10 cellular contexts compared by ENCODE assay signal in genomic region chr4:109278594-109279031, GRCh38. TPM values are rescaled to one million over a fixed set of nuclear protein-coding genes. Genes with fewer than 3 reads are reported as not detected.
A peak's percentile ranks its signal among the peaks of the same experiment; 100 is the strongest.
DNase-seq lines count a peak whose midpoint lies in the region; ATAC-seq and TF ChIP-seq lines count a peak whose summit lies in the region.
"Had no signal": no experiment of that assay in that cellular context is flagged by ENCODE, and none has a peak within 500 bp of the region (broad histone marks: within the 10 kb centered on the region; RNA-seq: fewer than 3 reads in every experiment).

No MANE protein-coding gene starts in this region.

- no peak overlapping the region for H3K27ac Mint-ChIP-seq in WTC11

- H3K36me3 ChIP-seq in SK-N-MC (ENCODE audit: insufficient read depth, low read length) (no peaks in the 10 kb centered on the region), HAP-1 (replicated peaks) (no peaks in the 10 kb centered on the region), colonic mucosa (no peaks in the 10 kb centered on the region)

- POLR2A ChIA-PET in WTC11 (lab: Charles Lee): no interaction called here

- H3K4me1 Mint-ChIP-seq in WTC11: peaks cover 11% of the 10 kb centered on the region; the same call in 1 of the 2 replicates

- no peak overlapping the region for H3K4me3 Mint-ChIP-seq in WTC11

- ATAC-seq in GM18519 (IDR thresholded peaks at IDR 0.05; ENCODE audit: low FRiP score, unreplicated experiment) (peak; percentile 87), GM21423 (IDR thresholded peaks at IDR 0.05; ENCODE audit: unreplicated experiment) (peak; percentile 96), HG03108 (IDR thresholded peaks at IDR 0.05; ENCODE audit: unreplicated experiment) (peak; percentile 85), WTC11 (no peak)

- intact Hi-C loops in colonic mucosa (cut with DNase I): no loop called here

- H3K27me3 ChIP-seq in HAP-1 (ENCODE audit: low read depth) (no peaks in the 10 kb centered on the region), colonic mucosa (no peaks in the 10 kb centered on the region)

- no peaks in the 10 kb centered on the region for H3K9me3 Mint-ChIP-seq in WTC11

- DNase-seq in SK-N-MC (ENCODE audit: low read depth, low spot score) (no peak), HAP-1 (ENCODE audit: low spot score in 2 of 2) (no peak), WTC11 (ENCODE audit: low spot score) (no peak), colonic mucosa (no peak), DMS79 (lab: John Stamatoyannopoulos, UW) (no peak)
- DNase-seq: DMS53 had no signal

- no peaks in the 10 kb centered on the region for H3K27me3 Mint-ChIP-seq in WTC11 (ENCODE audit: low read depth)

- peak overlapping the region; percentile 79 for H3K27ac ChIP-seq in SK-N-MC
- H3K27ac ChIP-seq in colonic mucosa: no peak overlapping the region

- TF ChIP-seq CTCF in WTC11 (IDR thresholded peaks at IDR 0.05): no peak
- TF ChIP-seq CTCF in colonic mucosa (IDR thresholded peaks at IDR 0.05): no peak

- no peaks in the 10 kb centered on the region for H3K9me3 ChIP-seq in SK-N-MC (ENCODE audit: low read depth, low read length)
- no peaks in the 10 kb centered on the region for H3K9me3 ChIP-seq in HAP-1
- no peaks in the 10 kb centered on the region for H3K9me3 ChIP-seq in colonic mucosa

- in situ Hi-C loops in HAP-1 (cut with MboI; ENCODE audit: low sequenced_read_pairs): no loop called here

- no peak overlapping the region for H3K9ac ChIP-seq in SK-N-MC (ENCODE audit: insufficient read length)
- H3K9ac ChIP-seq in colonic mucosa (ENCODE audit: low read depth in 2 of 2, low read length in 2 of 2): no peak overlapping the region

- CTCF ChIA-PET in WTC11 (lab: Charles Lee): interaction anchor here (0.7 to 1.3 kb wide), 2 partner anchors 15 to 525 kb away, joined by 4 to 6 read pairs; no protein-coding TSS in a partner anchor

- H3K36me3 Mint-ChIP-seq in WTC11: no peaks in the 10 kb centered on the region

- H3K4me3 ChIP-seq in SK-N-MC: 0 out of 2 replicates have a peak overlapping the region, but pooled peaks have one; percentile 3
- H3K4me3 ChIP-seq in HAP-1: no peak overlapping the region
- no peak overlapping the region for H3K4me3 ChIP-seq in colonic mucosa
- H3K4me3 ChIP-seq: lung had no signal

- H3K4me1 ChIP-seq in HAP-1: peaks cover 10% of the 10 kb centered on the region
- H3K4me1 ChIP-seq in colonic mucosa: no peaks in the 10 kb centered on the region

TF ChIP-seq in WTC11, 78 proteins besides CTCF, POLR2A, EP300 and RAD21 (continues in another document):
- TF ChIP-seq RORB (CRISPR knock-in tag; IDR thresholded peaks at IDR 0.05): no peak
- no peak for TF ChIP-seq USF1 (CRISPR knock-in tag; IDR thresholded peaks at IDR 0.05)
- TF ChIP-seq ZNF281 (CRISPR knock-in tag; IDR thresholded peaks at IDR 0.05): no peak
- no peak for TF ChIP-seq ZNF532 (CRISPR knock-in tag; IDR thresholded peaks at IDR 0.05; ENCODE audit: borderline replicate concordance)
- TF ChIP-seq ZNF671 (CRISPR knock-in tag; IDR thresholded peaks at IDR 0.05): no peak
- TF ChIP-seq MLX (CRISPR knock-in tag; IDR thresholded peaks at IDR 0.05): no peak
- TF ChIP-seq OVOL2 (CRISPR knock-in tag; IDR thresholded peaks at IDR 0.05; ENCODE audit: borderline replicate concordance): no peak
- no peak for TF ChIP-seq NR2C2 (CRISPR knock-in tag; IDR thresholded peaks at IDR 0.05)
- no peak for TF ChIP-seq FOXP1 (CRISPR knock-in tag; IDR thresholded peaks at IDR 0.05; ENCODE audit: borderline replicate concordance)
- no peak for TF ChIP-seq MAX (CRISPR knock-in tag; IDR thresholded peaks at IDR 0.05)
- TF ChIP-seq TP53 (CRISPR knock-in tag; IDR thresholded peaks at IDR 0.05): no peak
- TF ChIP-seq ZNF232 (CRISPR knock-in tag; IDR thresholded peaks at IDR 0.05): no peak
- TF ChIP-seq ATF2 (CRISPR knock-in tag; IDR thresholded peaks at IDR 0.05; ENCODE audit: borderline replicate concordance, low read depth): no peak
- TF ChIP-seq ZNF396 (CRISPR knock-in tag; IDR thresholded peaks at IDR 0.05; ENCODE audit: borderline replicate concordance): no peak
- no peak for TF ChIP-seq ZMAT4 (CRISPR knock-in tag; IDR thresholded peaks at IDR 0.05)

RNA-seq across cellular contexts. Expression of gene COL25A1, which starts 23.8 kb away (rescaled TPM):
- total RNA-seq in WTC11 (2021): 6.6 to 9.3 TPM (median 8.0 TPM) in 3 replicates
- total RNA-seq in colonic mucosa: under 1 TPM in 1 of 2 donors, not detected in 1; 0.29 TPM
